Comparison of ENCODE assay signal across 19 cellular contexts in the genomic region with DNA sequence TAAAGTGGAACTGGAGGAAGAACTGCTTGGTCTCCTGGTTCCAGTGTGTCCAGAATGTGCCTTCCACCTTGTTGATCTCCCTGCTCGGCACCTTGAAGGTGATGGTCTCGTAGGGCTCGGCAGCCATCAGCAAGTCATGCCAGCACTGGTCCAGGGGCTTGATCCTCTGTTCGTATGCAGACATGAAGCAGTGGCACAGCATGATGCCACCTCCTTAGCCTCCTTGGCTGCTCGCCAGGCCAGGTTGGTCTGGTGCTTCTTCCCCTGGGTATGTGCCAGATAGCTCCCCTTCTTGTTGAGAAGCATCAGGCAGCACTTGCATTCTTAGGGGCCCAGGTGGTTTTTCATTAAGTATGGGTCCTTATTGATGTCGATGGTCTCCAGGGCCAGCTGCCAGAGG.
"Had no signal": no experiment of that assay in that cellular context is flagged by ENCODE, and none has a peak within 500 bp of the region (broad histone marks: within the 10 kb centered on the region; RNA-seq: fewer than 3 reads in every experiment).

No MANE protein-coding gene starts in this region.

- H3K27me3 ChIP-seq: adrenal gland, thyroid gland had no signal

- H3K27ac Mint-ChIP-seq: activated CD4-positive, alpha-beta T cell treated with anti-CD3 and anti-CD28 coated beads, Interleukin-2, amount 10 ng/mL, durations not matched to agents 7 days and 5 days; activated CD8-positive, alpha-beta T cell treated with anti-CD3 and anti-CD28 coated beads, Interleukin-2, amount 10 ng/mL, durations not matched to agents 7 days and 5 days; activated naive CD4-positive, alpha-beta T cell treated with anti-CD3 and anti-CD28 coated beads, Interleukin-2, amount 50 U/mL, for 72 hours had no signal

- ATAC-seq: activated CD8-positive, alpha-beta T cell treated with anti-CD3 and anti-CD28 coated beads, Interleukin-2, amount 10 ng/mL, durations not matched to agents 7 days and 5 days; activated naive CD4-positive, alpha-beta T cell treated with anti-CD3 and anti-CD28 coated beads, Interleukin-2, amount 50 U/mL, for 72 hours; esophagus mucosa; gastroesophageal sphincter; heart left ventricle had no signal

- H3K27ac ChIP-seq: adrenal gland, gastroesophageal sphincter, heart left ventricle, left ventricle myocardium inferior, thyroid gland had no signal

- H3K4me1 ChIP-seq: adrenal gland, gastroesophageal sphincter, heart left ventricle, left ventricle myocardium inferior, thyroid gland had no signal

- H3K4me3 ChIP-seq: adrenal gland, gastroesophageal sphincter, heart left ventricle, left ventricle myocardium inferior, thyroid gland had no signal

- H3K9me3 ChIP-seq: thyroid gland had no signal

- H3K4me3 Mint-ChIP-seq: activated CD4-positive, alpha-beta T cell treated with anti-CD3 and anti-CD28 coated beads, Interleukin-2, amount 10 ng/mL, durations not matched to agents 7 days and 5 days; activated CD8-positive, alpha-beta T cell treated with anti-CD3 and anti-CD28 coated beads, Interleukin-2, amount 10 ng/mL, durations not matched to agents 7 days and 5 days had no signal

- H3K36me3 ChIP-seq: adrenal gland, gastroesophageal sphincter, heart left ventricle, left ventricle myocardium inferior, thyroid gland had no signal

- DNase-seq: activated CD4-positive, alpha-beta T cell treated with anti-CD3 and anti-CD28 coated beads, Interleukin-2, amount 10 ng/mL, durations not matched to agents 7 days and 5 days; activated CD8-positive, alpha-beta memory T cell treated with anti-CD3 and anti-CD28 coated beads, Interleukin-2, amount 50 U/mL, for 48 hours; activated CD8-positive, alpha-beta T cell treated with anti-CD3 and anti-CD28 coated beads, Interleukin-2, amount 10 ng/mL, durations not matched to agents 7 days and 5 days; activated gamma-delta T cell; activated T-cell treated with anti-CD3 and anti-CD28 coated beads, Interleukin-2, amount 50 U/mL, for 48 hours; cerebellar nuclear complex; effector CD8-positive, alpha-beta T cell; heart left ventricle; kidney glomerular epithelial cell; left ventricle myocardium inferior; mammary epithelial cell; occipital lobe; retina; stimulated activated naive CD4-positive, alpha-beta T cell; thyroid gland had no signal
